Comparison of ENCODE assay signal across 9 cellular contexts in the genomic region with DNA sequence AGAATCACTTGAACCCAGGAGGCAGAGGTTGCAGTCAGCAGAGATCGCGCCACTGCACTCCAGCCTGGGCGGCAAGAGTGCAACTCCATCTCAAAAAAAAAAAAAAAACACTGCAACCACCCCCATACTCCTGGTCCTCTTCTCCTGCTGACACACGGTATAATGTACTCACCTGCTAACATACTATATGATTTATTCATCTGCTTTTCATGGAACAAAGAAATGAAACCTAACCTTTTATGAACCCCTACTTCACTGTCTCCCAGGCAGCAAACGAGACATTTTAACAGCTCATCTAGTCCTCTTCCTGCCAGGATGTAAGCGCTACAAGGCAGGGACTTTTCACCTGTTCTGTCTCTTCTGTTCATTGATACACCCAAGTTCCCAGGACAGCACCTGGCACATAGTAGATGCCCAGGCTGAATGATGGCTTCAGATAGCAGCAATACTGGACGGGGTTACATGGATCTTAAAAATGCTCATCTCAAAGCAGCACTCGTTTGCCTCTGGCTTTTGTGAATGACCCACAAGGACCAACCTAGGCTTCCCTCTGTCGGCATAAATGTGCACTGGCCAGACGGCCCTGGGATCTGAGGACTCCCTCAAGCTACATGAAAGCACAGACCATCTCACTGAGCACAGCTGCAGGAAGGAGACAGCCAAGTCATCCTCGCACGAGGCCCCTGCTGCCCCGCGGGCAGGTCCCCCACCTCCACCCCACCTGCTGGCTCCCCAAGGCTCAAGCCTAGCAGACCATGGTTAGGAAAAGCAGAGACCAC. TPM values are rescaled to one million over a fixed set of nuclear protein-coding genes. Genes with fewer than 3 reads are reported as not detected.
DNase-seq lines count a peak whose midpoint lies in the region; ATAC-seq and TF ChIP-seq lines count a peak whose summit lies in the region.
"Had no signal": no experiment of that assay in that cellular context is flagged by ENCODE, and none has a peak within 500 bp of the region (broad histone marks: within the 10 kb centered on the region; RNA-seq: fewer than 3 reads in every experiment).

No MANE protein-coding gene starts in this region.

- intact Hi-C loops in heart left ventricle (cut with DNase I): loop anchor here in 9 of 10 donors (5.0 to 10.0 kb wide), 9 partner anchors 66 to 248 kb away; no protein-coding TSS in a partner anchor

- H3K79me2 ChIP-seq in OCI-LY3 (ENCODE audit: low read length): peaks cover 19% of the 10 kb centered on the region

- DNase-seq in NCI-H526 (lab: John Stamatoyannopoulos, UW) (peak; percentile 40 to 48), NCI-H526 treated with DMSO at 0.1 percent for 48 hours (lab: John Stamatoyannopoulos, UW) (no peak), heart left ventricle (peak in 1 of 5 donors; percentile 61), SIG-M5 (lab: John Stamatoyannopoulos, UW) (no peak), iPS-NIHi11 (ENCODE audit: low spot score) (no peak)
- DNase-seq in stimulated activated CD8-positive, alpha-beta memory T cell treated with anti-CD3 and anti-CD28 coated beads, Interleukin-4, amount 100 ng/mL, for 48 hours: peak; percentile 23

- TF ChIP-seq CTCF in OCI-LY3 (IDR thresholded peaks at IDR 0.05; ENCODE audit: low read depth, low read length) (peak; percentile 44), heart left ventricle (IDR thresholded peaks at IDR 0.05) (peak; percentile 15 to 60 (median 44))

- no peaks in the 10 kb centered on the region for H3K36me3 ChIP-seq in OCI-LY3 (replicated peaks; ENCODE audit: low read depth, low read length)
- H3K36me3 ChIP-seq in heart left ventricle: peaks cover 0 to 3% (median 0%) of the 10 kb centered on the region in 9 donors

- H3K4me1 ChIP-seq in OCI-LY3 (ENCODE audit: low read length): peaks cover 35% of the 10 kb centered on the region
- peaks cover 0 to 9% (median 0%) of the 10 kb centered on the region in 12 donors for H3K4me1 ChIP-seq in heart left ventricle
- H3K4me1 ChIP-seq: A549 had no signal

- H3K4me2 ChIP-seq in OCI-LY3 (ENCODE audit: low read length): peak overlapping the region; percentile 81
- H3K4me2 ChIP-seq: A549 had no signal

- peak overlapping the region; percentile 54 for H3K4me3 ChIP-seq in OCI-LY3 (ENCODE audit: low read length)
- no peak overlapping the region for H3K4me3 ChIP-seq in heart left ventricle
- H3K4me3 ChIP-seq: A549 had no signal

- peak overlapping the region; percentile 39; the same call in 1 of the 2 replicates for H2AFZ ChIP-seq in OCI-LY3 (ENCODE audit: low read depth, low read length)

- no peak for TF ChIP-seq POLR2A in heart left ventricle (IDR thresholded peaks at IDR 0.05)

- ATAC-seq in heart left ventricle (peak; percentile 30 to 71 (median 66)), HG03354 (IDR thresholded peaks at IDR 0.05; ENCODE audit: poor library complexity, severe bottlenecking, unreplicated experiment) (no peak)
- ATAC-seq: A549 had no signal

- H3K27ac ChIP-seq in OCI-LY3 (ENCODE audit: low read length) (0 out of 2 replicates have a peak overlapping the region, but pooled peaks have one; percentile 20), heart left ventricle (no peak overlapping the region)
- H3K27ac ChIP-seq: A549 had no signal

- H3K27me3 ChIP-seq in OCI-LY3 (ENCODE audit: low read depth, low read length): no peaks in the 10 kb centered on the region
- H3K27me3 ChIP-seq in heart left ventricle: no peaks in the 10 kb centered on the region

- H3K9me3 ChIP-seq in OCI-LY3 (ENCODE audit: insufficient read depth, low read length): no peaks in the 10 kb centered on the region
- H3K9me3 ChIP-seq in heart left ventricle: no peaks in the 10 kb centered on the region
- H3K9me3 ChIP-seq: A549 had no signal

- no peaks in the 10 kb centered on the region for H4K20me1 ChIP-seq in OCI-LY3 (ENCODE audit: insufficient read depth, low read length)

- WGBS in heart left ventricle, 4 donors: 58 to 66% (median 60%) methylated on average over 13 to 14 of the region's 14 CpGs

- H3K9ac ChIP-seq in OCI-LY3 (ENCODE audit: low read length): peak overlapping the region; percentile 43; the same call in 1 of the 2 replicates

RNA-seq across cellular contexts. Expression of a gene that starts 20.3 kb away (rescaled TPM):
- total RNA-seq in heart left ventricle: 1 to 10 TPM; 2.1 to 8.6 (median 5.5) TPM
- polyA plus RNA-seq in heart left ventricle: 1 to 10 TPM; 1.9 to 4.8 TPM

Comparison
In these comparisons a context has a peak if more than half of its experiments do, and no peak if none do; other contexts are left out.
1. DNase-seq: peak in NCI-H526 (2 of 2) and stimulated activated CD8-positive, alpha-beta memory T cell treated with anti-CD3 and anti-CD28 coated beads, Interleukin-4, amount 100 ng/mL, for 48 hours (single experiment); none in NCI-H526 treated with DMSO at 0.1 percent for 48 hours (single experiment), SIG-M5 (single experiment) and iPS-NIHi11 (single experiment).